8 cellular contexts compared by ENCODE assay signal in the genomic region with DNA sequence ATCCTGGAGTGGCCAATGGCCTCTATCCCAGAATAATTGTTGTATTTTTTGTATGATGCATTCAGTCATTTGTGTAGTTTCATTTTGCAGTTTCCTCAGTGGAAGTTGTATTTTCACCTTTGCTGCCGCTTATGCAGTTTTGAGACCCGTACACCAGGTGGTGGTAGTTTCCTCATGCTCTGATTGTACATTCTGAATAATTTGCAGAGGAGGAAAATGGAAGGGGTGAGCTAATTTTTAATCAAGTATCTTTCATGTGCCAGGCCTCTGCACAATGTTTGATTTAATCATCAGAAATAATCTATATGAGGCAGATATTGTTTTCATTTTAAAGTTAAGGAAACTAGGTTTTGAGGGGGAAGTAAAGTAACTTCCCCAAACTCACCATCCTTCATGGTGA. TPM values are rescaled to one million over a fixed set of nuclear protein-coding genes. Genes with fewer than 3 reads are reported as not detected.
DNase-seq lines count a peak whose midpoint lies in the region; ATAC-seq, FAIRE-seq and TF ChIP-seq lines count a peak whose summit lies in the region.

No MANE protein-coding gene starts in this region.

- RAD21 ChIA-PET in GM12878 (lab: Charles Lee; ENCODE audit: unreplicated experiment), result interaction anchor here (1.0 to 3.4 kb wide), 8 partner anchors 33 to 526 kb away, joined by 3 to 48 read pairs (median 6); no protein-coding TSS in a partner anchor

- BruUV-seq in GM12878 (replicated peaks; lab: Mats Ljungman, UMichigan), result no TSS peak

- H2AFZ ChIP-seq in GM12878 (ENCODE audit: control insufficient read depth, low read depth, low read length) (no peak overlapping the region), neural progenitor cell (replicated peaks) (no peak overlapping the region)

- H3K27ac ChIP-seq in GM12878 (ENCODE audit: control insufficient read depth, insufficient read depth), result no peak overlapping the region
- H3K27ac ChIP-seq in neural progenitor cell, result no peak overlapping the region

- no peak overlapping the region for H3K4me2 ChIP-seq in GM12878 (ENCODE audit: control insufficient read depth, insufficient read depth)
- H3K4me2 ChIP-seq in neural progenitor cell, result no peak overlapping the region

- H3K9ac ChIP-seq in GM12878 (ENCODE audit: control insufficient read depth, insufficient read depth, low read length), result no peak overlapping the region
- no peak overlapping the region for H3K9ac ChIP-seq in neural progenitor cell

- CTCF ChIA-PET in GM12878 (lab: Yijun Ruan, JAX), result interaction anchor here (0.7 to 7.2 kb wide), 16 partner anchors 11 to 526 kb away, joined by 3 to 150 read pairs (median 4); a partner anchor contains a TSS

- H3K36me3 Mint-ChIP-seq in neural progenitor cell, result no peaks in the 10 kb centered on the region
- H3K36me3 Mint-ChIP-seq in activated naive CD8-positive, alpha-beta T cell treated with anti-CD3 and anti-CD28 coated beads for 36 hours, result no peaks in the 10 kb centered on the region

- no peak overlapping the region for H3K27ac Mint-ChIP-seq in neural progenitor cell
- H3K27ac Mint-ChIP-seq in activated naive CD8-positive, alpha-beta T cell treated with anti-CD3 and anti-CD28 coated beads for 36 hours, result no peak overlapping the region

- H3K4me3 Mint-ChIP-seq in neural progenitor cell, result no peak overlapping the region
- no peak overlapping the region for H3K4me3 Mint-ChIP-seq in activated naive CD8-positive, alpha-beta T cell treated with anti-CD3 and anti-CD28 coated beads for 36 hours

- H3K9me3 Mint-ChIP-seq in neural progenitor cell, result no peaks in the 10 kb centered on the region
- no peaks in the 10 kb centered on the region for H3K9me3 Mint-ChIP-seq in activated naive CD8-positive, alpha-beta T cell treated with anti-CD3 and anti-CD28 coated beads for 36 hours

- intact Hi-C loops in GM12878 (cut with micrococcal nuclease; ENCODE audit: unreplicated experiment), result loop anchor here (1.0 kb wide), 1 partner anchor 295 kb away; no protein-coding TSS in a partner anchor

- SMC1A ChIA-PET in GM12878 (lab: Charles Lee; ENCODE audit: uncharacterized antibody, unreplicated experiment), result interaction anchor here (0.8 to 8.0 kb wide), 24 partner anchors 10 to 526 kb away, joined by 3 to 99 read pairs (median 4); no protein-coding TSS in a partner anchor

- H3K36me3 ChIP-seq in GM12878 (ENCODE audit: control insufficient read depth in 2 of 2, insufficient read depth in 2 of 2, low read length in 1 of 2) (no peaks in the 10 kb centered on the region), neural progenitor cell (no peaks in the 10 kb centered on the region)

- TF ChIP-seq POLR2A in GM12878 (IDR thresholded peaks at IDR 0.05; ENCODE audit: low read depth, low read length), result no peak

- peaks cover 13% of the 10 kb centered on the region for H3K27me3 Mint-ChIP-seq in neural progenitor cell (ENCODE audit: insufficient read depth, low read depth)
- H3K27me3 Mint-ChIP-seq in activated naive CD8-positive, alpha-beta T cell treated with anti-CD3 and anti-CD28 coated beads for 36 hours, result peaks cover 21% of the 10 kb centered on the region

- H3K4me1 Mint-ChIP-seq in neural progenitor cell, result no peaks in the 10 kb centered on the region
- H3K4me1 Mint-ChIP-seq in activated naive CD8-positive, alpha-beta T cell treated with anti-CD3 and anti-CD28 coated beads for 36 hours, result no peaks in the 10 kb centered on the region

- H3K79me2 ChIP-seq in GM12878 (ENCODE audit: control insufficient read depth, insufficient read depth, low read length) (no peaks in the 10 kb centered on the region), neural progenitor cell (ENCODE audit: low read depth) (no peaks in the 10 kb centered on the region)

- H4K20me1 ChIP-seq in GM12878 (ENCODE audit: control insufficient read depth, insufficient read depth), result no peaks in the 10 kb centered on the region
- H4K20me1 ChIP-seq in neural progenitor cell (ENCODE audit: low read depth), result no peaks in the 10 kb centered on the region

- H3K27me3 ChIP-seq in GM12878 (replicated peaks in 1 of 2; ENCODE audit: control insufficient read depth in 2 of 2, insufficient read depth in 2 of 2, low read length in 1 of 2) (no peaks in the 10 kb centered on the region; a peak in 2 of 4 replicates), neural progenitor cell (no peaks in the 10 kb centered on the region)

- ATAC-seq in GM12878, result peak; percentile 68
- ATAC-seq in GM18517 (IDR thresholded peaks at IDR 0.05; ENCODE audit: unreplicated experiment), result no peak

- H3K4me3 ChIP-seq in GM12865 (ENCODE audit: low read depth, low read length) (no peak overlapping the region), GM12878 (no peak overlapping the region), neural progenitor cell (no peak overlapping the region)

- H3K4me1 ChIP-seq in GM12878 (ENCODE audit: control insufficient read depth, insufficient read depth, low read length) (no peaks in the 10 kb centered on the region), neural progenitor cell (no peaks in the 10 kb centered on the region)

- no peak for TF ChIP-seq EP300 in GM12878 (IDR thresholded peaks at IDR 0.05; ENCODE audit: borderline replicate concordance in 1 of 2, control insufficient read depth in 1 of 2, low read depth in 2 of 2, low read length in 2 of 2)

- POLR2A ChIA-PET in GM12878 (lab: Charles Lee), result no interaction called here

- WGBS in GM12878 (ENCODE audit: insufficient coverage, insufficient replicate concordance, low lambda C conversion rate, missing lambda C conversion rate), result 0% methylated on average over 2 of the region's 2 CpGs

- TF ChIP-seq CTCF in GM12865 (IDR thresholded peaks at IDR 0.05; ENCODE audit: insufficient read depth, low read depth, low read length, missing control alignments) (peak; percentile 41), GM12878 (IDR thresholded peaks at IDR 0.05 in 2 of 3, conservative IDR thresholded peaks at IDR 0.05 in 1 of 3; ENCODE audit: control insufficient read depth in 2 of 3, extremely low read depth in 1 of 3, insufficient read depth in 1 of 3, low read depth in 3 of 3, low read length in 3 of 3) (peak; percentile 50 to 57 (median 53); a peak in 5 of 6 replicates), neural progenitor cell (IDR thresholded peaks at IDR 0.05) (peak; percentile 52)

- no peaks in the 10 kb centered on the region for H3F3A ChIP-seq in neural progenitor cell (ENCODE audit: low read depth)

- peak; percentile 78 for TF ChIP-seq RAD21 in GM12878 (IDR thresholded peaks at IDR 0.05; ENCODE audit: insufficient read depth, low read depth, low read length)

- peak; percentile 56 for FAIRE-seq in GM12878 (lab: Jason Lieb, UNC)

- in situ Hi-C loops in GM12878 (cut with MboI), result no loop called here

- H3K9me3 ChIP-seq in GM12878 (replicated peaks; ENCODE audit: control insufficient read depth, insufficient read depth, low read length), result no peaks in the 10 kb centered on the region
- no peaks in the 10 kb centered on the region for H3K9me3 ChIP-seq in neural progenitor cell (ENCODE audit: low read depth)

- peak; percentile 43 for DNase-seq in GM12865 (ENCODE audit: low read depth)
- DNase-seq in HT-29 (ENCODE audit: low spot score), result peak; percentile 7
- no peak for DNase-seq in GM12878 (ENCODE audit: low read depth, low spot score)
- DNase-seq in neural progenitor cell (ENCODE audit: low spot score), result no peak
- no peak for DNase-seq in activated CD4-positive, CD25-positive, alpha-beta regulatory T cell treated with anti-CD3 and anti-CD28 coated beads, Interleukin-2, amount 50 U/mL, for 72 hours
- DNase-seq in OCI-M2 (lab: John Stamatoyannopoulos, UW; ENCODE audit: unreplicated experiment), result no peak
- DNase-seq in activated naive CD8-positive, alpha-beta T cell treated with anti-CD3 and anti-CD28 coated beads for 36 hours, result no peak

TF ChIP-seq in GM12878, 131 proteins besides CTCF, POLR2A, EP300 and RAD21:
- peak; percentile 87 for TF ChIP-seq SMC3 (IDR thresholded peaks at IDR 0.05; ENCODE audit: borderline replicate concordance, low read length)
- TF ChIP-seq NFXL1 (IDR thresholded peaks at IDR 0.05; ENCODE audit: borderline replicate concordance), result no peak

RNA-seq across cellular contexts. Expression of a gene that starts 29.5 kb away (rescaled TPM):
- not detected in 2 replicates for total RNA-seq in HT-29 (2014; rRNA removed; shearing (Covaris generic))
- 3.7 and 3.9 TPM in 2 replicates for total RNA-seq in GM12878 (2013; cell fraction: nucleolus; rRNA removed)
- total RNA-seq in GM12878 (2014; rRNA removed) (1.4 and 1.5 TPM in 2 replicates), GM12878 (2014; rRNA removed; fragmentation: Illumina TruSeq; extraction: Trizol) (0.74 and 1.7 TPM in 2 replicates), GM12878 (2021) (2.3 and 3.0 TPM in 2 replicates), neural progenitor cell (ENCODE audit: low replicate concordance) (0.12 TPM in 1 of 2 replicates, not detected in the other)
- polyA plus RNA-seq in GM12878 (2011; ENCODE audit: low read depth), result not detected
- polyA plus RNA-seq in GM12878 (2011; rRNA removed) (0.07 and 0.16 TPM in 2 replicates), GM12878 (2014; fragmentation: Illumina TruSeq; extraction: Trizol) (0.21 and 0.81 TPM in 2 replicates), GM12878 (2014; fragmentation: Nextera tagmentation; extraction: Ambion mirVana) (under 1 TPM; 0.11 to 0.22 TPM), GM12878 (2014; rRNA removed) (1.4 and 2.1 TPM in 2 replicates), GM12878 (2016; fragmentation: Nextera tagmentation; extraction: Ambion mirVana) (1 to 10 TPM in 1 of 2 experiments, under 1 TPM in 1; 0.84 to 1.4 TPM)
- polyA plus RNA-seq in GM12878 (2011; cell fraction: cytosol; rRNA removed), result 0.22 and 0.33 TPM in 2 replicates
- 0.36 and 0.64 TPM in 2 replicates for polyA plus RNA-seq in GM12878 (2011; cell fraction: nucleus; rRNA removed)
- polyA plus RNA-seq in GM12878 (2012), result 0.13 TPM in 1 of 2 replicates, not detected in the other
- polyA minus RNA-seq in GM12878 (2011; rRNA and poly(A)+ RNA removed), result 0.26 and 0.95 TPM in 2 replicates
- polyA minus RNA-seq in GM12878 (2011; cell fraction: cytosol; rRNA and poly(A)+ RNA removed), result 0.42 TPM in 1 of 2 replicates, not detected in the other
- 0.24 and 0.86 TPM in 2 replicates for polyA minus RNA-seq in GM12878 (2011; cell fraction: nucleus; rRNA and poly(A)+ RNA removed)
- total RNA-seq in activated naive CD8-positive, alpha-beta T cell treated with anti-CD3 and anti-CD28 coated beads for 36 hours, result not detected

Comparison
In these comparisons a context has a peak if more than half of its experiments do, and no peak if none do; other contexts are left out.
1. DNase-seq: peak in GM12865 (single experiment) and HT-29 (single experiment); none in GM12878 (single experiment), neural progenitor cell (single experiment), activated CD4-positive, CD25-positive, alpha-beta regulatory T cell treated with anti-CD3 and anti-CD28 coated beads, Interleukin-2, amount 50 U/mL, for 72 hours (single experiment), OCI-M2 (single experiment) and activated naive CD8-positive, alpha-beta T cell treated with anti-CD3 and anti-CD28 coated beads for 36 hours (single experiment).
2. Peak in every context shown above with its lines, with median percentiles within 50 percentile points of each other: CTCF ChIP-seq.